Comparison of ENCODE assay signal across 11 cellular contexts in genomic region chr10:24887855-24888231, GRCh38.
DNase-seq lines count a peak whose midpoint lies in the region; ATAC-seq, FAIRE-seq and TF ChIP-seq lines count a peak whose summit lies in the region.
"Had no signal": no experiment of that assay in that cellular context is flagged by ENCODE, and none has a peak within 500 bp of the region (broad histone marks: within the 10 kb centered on the region; RNA-seq: fewer than 3 reads in every experiment).

No MANE protein-coding gene starts in this region.

- H3K27ac Mint-ChIP-seq in activated naive CD8-positive, alpha-beta T cell = peak overlapping the region; percentile 89

- TF ChIP-seq EP300 in sigmoid colon (IDR thresholded peaks at IDR 0.05) = no peak

- no peaks in the 10 kb centered on the region for H3K27me3 Mint-ChIP-seq in activated naive CD8-positive, alpha-beta T cell

- WGBS in sigmoid colon, 2 donors = 89 to 92% methylated on average over 2 of the region's 2 CpGs

- no peak overlapping the region for H3K9ac ChIP-seq in kidney (ENCODE audit: low read length in 2 of 2)

- peaks cover 5% of the 10 kb centered on the region for H3K36me3 Mint-ChIP-seq in activated naive CD8-positive, alpha-beta T cell

- H3K9me3 ChIP-seq in sigmoid colon (no peaks in the 10 kb centered on the region), kidney (ENCODE audit: control insufficient read depth in 1 of 2, low read length in 2 of 2) (no peaks in the 10 kb centered on the region)

- intact Hi-C loops in sigmoid colon (cut with DNase I) (no loop called here), kidney (cut with DNase I) (no loop called here)

- TF ChIP-seq POLR2A in sigmoid colon (IDR thresholded peaks at IDR 0.05) = no peak

- DNase-seq in RKO (ENCODE audit: low spot score) = no peak
- DNase-seq in RCC 7860 (ENCODE audit: low spot score) = no peak
- DNase-seq in sigmoid colon = no peak
- DNase-seq in kidney = no peak
- DNase-seq: activated gamma-delta T cell had no signal

- H3K4me1 ChIP-seq in sigmoid colon (peaks cover 0 to 9% (median 4%) of the 10 kb centered on the region in 4 donors), kidney (ENCODE audit: control insufficient read depth in 1 of 2, insufficient read depth in 1 of 2, low read depth in 1 of 2, low read length in 2 of 2) (no peaks in the 10 kb centered on the region)

- H3K9me3 Mint-ChIP-seq in activated naive CD8-positive, alpha-beta T cell (ENCODE audit: low read depth) = peaks cover 3% of the 10 kb centered on the region
- H3K9me3 Mint-ChIP-seq: neural crest cell had no signal

- H3K36me3 ChIP-seq in sigmoid colon = no peaks in the 10 kb centered on the region
- no peaks in the 10 kb centered on the region for H3K36me3 ChIP-seq in kidney (ENCODE audit: control insufficient read depth in 1 of 2, insufficient read depth in 2 of 2, low read length in 2 of 2)

- TF ChIP-seq CTCF in sigmoid colon (IDR thresholded peaks at IDR 0.05) (no peak), kidney (IDR thresholded peaks at IDR 0.05; ENCODE audit: borderline replicate concordance, extremely low read depth, insufficient read depth) (no peak)

- FAIRE-seq in RCC 7860 (lab: Jason Lieb, UNC) (no peak), kidney (lab: Jason Lieb, UNC) (no peak)
- FAIRE-seq: urothelium cell line had no signal

- H3K27me3 ChIP-seq in sigmoid colon = no peaks in the 10 kb centered on the region

- H3K4me3 ChIP-seq in sigmoid colon = no peak overlapping the region
- no peak overlapping the region for H3K4me3 ChIP-seq in kidney (ENCODE audit: low read length in 2 of 2)

- H3K4me1 Mint-ChIP-seq in activated naive CD8-positive, alpha-beta T cell (ENCODE audit: low read depth) = peaks cover 65% of the 10 kb centered on the region

- ATAC-seq in GM18502 (IDR thresholded peaks at IDR 0.05; ENCODE audit: poor library complexity, unreplicated experiment) (peak; percentile 24), GM19467 (IDR thresholded peaks at IDR 0.05; ENCODE audit: unreplicated experiment) (peak; percentile 16), HG03108 (IDR thresholded peaks at IDR 0.05; ENCODE audit: unreplicated experiment) (peak; percentile 7)

- H3K27ac ChIP-seq in sigmoid colon (no peak overlapping the region), kidney (ENCODE audit: low read depth in 2 of 2, low read length in 2 of 2) (no peak overlapping the region)

- H3K4me3 Mint-ChIP-seq in activated naive CD8-positive, alpha-beta T cell = peak overlapping the region; percentile 36
- H3K4me3 Mint-ChIP-seq: neural crest cell had no signal
